Comparison of ENCODE assay signal across 8 cellular contexts in the genomic region with DNA sequence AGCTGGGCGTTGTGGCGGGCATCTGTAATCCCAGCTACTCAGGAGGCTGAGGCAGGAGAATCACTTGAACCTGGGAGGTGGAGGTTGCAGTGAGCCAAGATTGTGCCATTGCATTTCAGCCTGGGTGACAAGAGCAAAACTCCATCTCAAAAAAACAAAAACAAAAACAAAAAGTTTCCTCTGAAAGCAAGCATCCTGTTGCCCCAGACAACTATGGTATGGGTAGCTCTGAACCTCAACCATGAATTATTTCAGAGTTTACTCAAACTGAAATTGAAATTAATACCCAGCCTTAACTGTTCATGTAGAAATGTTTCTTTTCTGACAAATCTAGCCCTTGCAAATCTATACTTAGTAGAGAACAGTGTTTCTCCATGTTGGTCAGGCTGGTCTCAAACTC.
A peak's percentile ranks its signal among the peaks of the same experiment; 100 is the strongest.
DNase-seq lines count a peak whose midpoint lies in the region; ATAC-seq lines count a peak whose summit lies in the region.
"Not testable (repeated sequence)": the region's sequence is repeated elsewhere in the genome, so short reads cannot be mapped to it uniquely, and the experiment has no call there.

No MANE protein-coding gene starts in this region.

- H3K36me3 Mint-ChIP-seq in stimulated activated effector memory CD8-positive, alpha-beta T cell treated with anti-CD3 and anti-CD28 coated beads, Interleukin-12 subunit alpha, Interleukin-12 subunit beta, amount 100 ng/mL, for 72 hours = not testable (repeated sequence)

- not testable (repeated sequence) for H3K9me3 Mint-ChIP-seq in stimulated activated effector memory CD8-positive, alpha-beta T cell treated with anti-CD3 and anti-CD28 coated beads, Interleukin-12 subunit alpha, Interleukin-12 subunit beta, amount 100 ng/mL, for 72 hours

- H3K27ac Mint-ChIP-seq in stimulated activated effector memory CD8-positive, alpha-beta T cell treated with anti-CD3 and anti-CD28 coated beads, Interleukin-12 subunit alpha, Interleukin-12 subunit beta, amount 100 ng/mL, for 72 hours = not testable (repeated sequence)

- ATAC-seq in GM18499 (IDR thresholded peaks at IDR 0.05; ENCODE audit: insufficient read depth, unreplicated experiment) = peak; percentile 85
- ATAC-seq in GM19025 (IDR thresholded peaks at IDR 0.05; ENCODE audit: low read depth, unreplicated experiment) = peak; percentile 74
- ATAC-seq in GM21360 (IDR thresholded peaks at IDR 0.05; ENCODE audit: unreplicated experiment) = peak; percentile 92
- peak; percentile 92 for ATAC-seq in HG02588 (IDR thresholded peaks at IDR 0.05; ENCODE audit: unreplicated experiment)
- ATAC-seq in HG03025 (IDR thresholded peaks at IDR 0.05; ENCODE audit: low FRiP score, unreplicated experiment) = peak; percentile 83
- peak; percentile 93 for ATAC-seq in HG03378 (IDR thresholded peaks at IDR 0.05; ENCODE audit: unreplicated experiment)
- ATAC-seq in activated CD4-positive, CD25-positive, alpha-beta regulatory T cell treated with anti-CD3 and anti-CD28 coated beads, Interleukin-2, amount 50 U/mL, for 24 hours = peak; percentile 23 to 56
- peak; percentile 58 for ATAC-seq in stimulated activated effector memory CD8-positive, alpha-beta T cell treated with anti-CD3 and anti-CD28 coated beads, Interleukin-12 subunit alpha, Interleukin-12 subunit beta, amount 100 ng/mL, for 72 hours

- H3K4me3 Mint-ChIP-seq in stimulated activated effector memory CD8-positive, alpha-beta T cell treated with anti-CD3 and anti-CD28 coated beads, Interleukin-12 subunit alpha, Interleukin-12 subunit beta, amount 100 ng/mL, for 72 hours = not testable (repeated sequence)

- H3K4me1 Mint-ChIP-seq in stimulated activated effector memory CD8-positive, alpha-beta T cell treated with anti-CD3 and anti-CD28 coated beads, Interleukin-12 subunit alpha, Interleukin-12 subunit beta, amount 100 ng/mL, for 72 hours = peaks cover 48% of the 10 kb centered on the region

- peak in 1 of 2 donors; percentile 56 for DNase-seq in stimulated activated effector memory CD8-positive, alpha-beta T cell treated with anti-CD3 and anti-CD28 coated beads, Interleukin-12 subunit alpha, Interleukin-12 subunit beta, amount 100 ng/mL, for 72 hours (ENCODE audit: low spot score in 2 of 2)

Comparison
In these comparisons a context has a peak if more than half of its experiments do, and no peak if none do; other contexts are left out.
1. ATAC-seq: peak in every context shown above with its lines; median percentile 93 in HG03378; 92 in GM21360; 92 in HG02588; 85 in GM18499; 83 in HG03025; 74 in GM19025; 58 in stimulated activated effector memory CD8-positive, alpha-beta T cell treated with anti-CD3 and anti-CD28 coated beads, Interleukin-12 subunit alpha, Interleukin-12 subunit beta, amount 100 ng/mL, for 72 hours; 40 in activated CD4-positive, CD25-positive, alpha-beta regulatory T cell treated with anti-CD3 and anti-CD28 coated beads, Interleukin-2, amount 50 U/mL, for 24 hours.